In the genomic region with DNA sequence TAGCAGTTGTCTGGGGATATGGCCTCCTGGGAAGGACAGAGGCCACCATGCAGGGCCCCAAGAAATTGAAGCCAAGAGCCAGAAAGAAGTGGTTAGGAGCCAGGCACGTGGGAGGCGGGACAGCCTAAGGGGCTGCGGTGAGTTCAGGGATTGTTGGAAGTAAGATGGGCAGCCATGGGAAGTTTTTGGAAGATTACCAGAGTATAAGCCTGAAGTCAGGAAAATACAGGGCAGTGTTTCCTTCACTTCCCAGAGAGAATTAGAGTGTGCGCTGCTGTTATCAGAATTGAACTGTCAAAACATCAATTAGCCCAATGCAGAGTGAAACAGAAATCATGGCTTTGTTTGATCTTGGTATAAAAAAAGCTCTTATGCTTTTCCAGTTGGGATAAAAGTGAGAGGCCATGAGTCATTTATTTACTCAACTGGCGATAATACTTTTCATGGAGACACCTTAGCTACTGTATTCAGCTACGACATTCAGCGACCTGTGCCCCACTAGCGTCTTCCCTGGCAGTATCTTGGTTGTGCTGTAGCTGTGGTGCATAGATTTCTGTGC, we compare ENCODE assay signal across 1 cellular context.
TF ChIP-seq lines count a peak whose summit lies in the region.

No MANE protein-coding gene starts in this region.

TF ChIP-seq in HepG2, 621 proteins besides CTCF, POLR2A, EP300 and RAD21 (continued from another document and continues in another):
- TF ChIP-seq, protein P1, sequence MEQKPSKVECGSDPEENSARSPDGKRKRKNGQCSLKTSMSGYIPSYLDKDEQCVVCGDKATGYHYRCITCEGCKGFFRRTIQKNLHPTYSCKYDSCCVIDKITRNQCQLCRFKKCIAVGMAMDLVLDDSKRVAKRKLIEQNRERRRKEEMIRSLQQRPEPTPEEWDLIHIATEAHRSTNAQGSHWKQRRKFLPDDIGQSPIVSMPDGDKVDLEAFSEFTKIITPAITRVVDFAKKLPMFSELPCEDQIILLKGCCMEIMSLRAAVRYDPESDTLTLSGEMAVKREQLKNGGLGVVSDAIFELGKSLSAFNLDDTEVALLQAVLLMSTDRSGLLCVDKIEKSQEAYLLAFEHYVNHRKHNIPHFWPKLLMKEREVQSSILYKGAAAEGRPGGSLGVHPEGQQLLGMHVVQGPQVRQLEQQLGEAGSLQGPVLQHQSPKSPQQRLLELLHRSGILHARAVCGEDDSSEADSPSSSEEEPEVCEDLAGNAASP (CRISPR knock-in tag; IDR thresholded peaks at IDR 0.05; ENCODE audit: borderline replicate concordance), result 0 out of 2 replicates have a peak, but pooled peaks have one; percentile 52
- TF ChIP-seq ZSCAN31 (CRISPR knock-in tag; IDR thresholded peaks at IDR 0.05; ENCODE audit: low read depth) (peak; percentile 69; the same call in 1 of the 2 replicates), HOXA5 (CRISPR knock-in tag; IDR thresholded peaks at IDR 0.05) (no peak), HHEX (CRISPR knock-in tag; IDR thresholded peaks at IDR 0.05) (no peak), TFDP1 (CRISPR knock-in tag; IDR thresholded peaks at IDR 0.05; ENCODE audit: borderline replicate concordance) (peak; percentile 46; the same call in 1 of the 2 replicates), SOX13 (IDR thresholded peaks at IDR 0.05) (no peak), SOX13 (CRISPR knock-in tag; conservative IDR thresholded peaks at IDR 0.05 in 1 of 2, IDR thresholded peaks at IDR 0.05 in 1 of 2) (peak in 1 of 2 experiments; percentile 8; a peak in 1 of 4 replicates), MIXL1 (CRISPR knock-in tag; IDR thresholded peaks at IDR 0.05) (peak; percentile 2; the same call in 1 of the 2 replicates), ZNF687 (CRISPR knock-in tag; IDR thresholded peaks at IDR 0.05) (peak; percentile 52), SNAPC5 (CRISPR knock-in tag; IDR thresholded peaks at IDR 0.05; ENCODE audit: borderline replicate concordance) (no peak), ISL2 (CRISPR knock-in tag; IDR thresholded peaks at IDR 0.05) (0 out of 2 replicates have a peak, but pooled peaks have one; percentile 9), TCF7 (IDR thresholded peaks at IDR 0.05; ENCODE audit: low read depth) (peak; percentile 68), GFI1 (CRISPR knock-in tag; IDR thresholded peaks at IDR 0.05; ENCODE audit: borderline replicate concordance) (peak; percentile 90), SP5 (CRISPR knock-in tag; IDR thresholded peaks at IDR 0.05; ENCODE audit: borderline replicate concordance, low read depth) (peak; percentile 40; the same call in 1 of the 2 replicates), TBP (CRISPR knock-in tag; IDR thresholded peaks at IDR 0.05) (no peak), ZNF143 (CRISPR knock-in tag; IDR thresholded peaks at IDR 0.05) (peak; percentile 10; the same call in 1 of the 2 replicates), FOSL1 (CRISPR knock-in tag; IDR thresholded peaks at IDR 0.05; ENCODE audit: borderline replicate concordance) (peak; percentile 70; the same call in 1 of the 2 replicates), BRD4 (CRISPR knock-in tag; IDR thresholded peaks at IDR 0.05) (peak; percentile 78; the same call in 1 of the 2 replicates), ZNF607 (CRISPR knock-in tag; IDR thresholded peaks at IDR 0.05; ENCODE audit: borderline replicate concordance) (no peak), GABPA (IDR thresholded peaks at IDR 0.05; ENCODE audit: low read depth, low read length) (no peak), GABPA (CRISPR knock-in tag; IDR thresholded peaks at IDR 0.05; ENCODE audit: low read depth) (peak; percentile 19; the same call in 1 of the 2 replicates), SIN3B (IDR thresholded peaks at IDR 0.05; ENCODE audit: low read length) (no peak), ZNF326 (CRISPR knock-in tag; IDR thresholded peaks at IDR 0.05; ENCODE audit: borderline replicate concordance) (no peak), MYPOP (CRISPR knock-in tag; IDR thresholded peaks at IDR 0.05) (0 out of 2 replicates have a peak, but pooled peaks have one; percentile 21), ZNF317 (CRISPR knock-in tag; IDR thresholded peaks at IDR 0.05) (peak; percentile 19; the same call in 1 of the 2 replicates)
- TF ChIP-seq, protein P2, sequence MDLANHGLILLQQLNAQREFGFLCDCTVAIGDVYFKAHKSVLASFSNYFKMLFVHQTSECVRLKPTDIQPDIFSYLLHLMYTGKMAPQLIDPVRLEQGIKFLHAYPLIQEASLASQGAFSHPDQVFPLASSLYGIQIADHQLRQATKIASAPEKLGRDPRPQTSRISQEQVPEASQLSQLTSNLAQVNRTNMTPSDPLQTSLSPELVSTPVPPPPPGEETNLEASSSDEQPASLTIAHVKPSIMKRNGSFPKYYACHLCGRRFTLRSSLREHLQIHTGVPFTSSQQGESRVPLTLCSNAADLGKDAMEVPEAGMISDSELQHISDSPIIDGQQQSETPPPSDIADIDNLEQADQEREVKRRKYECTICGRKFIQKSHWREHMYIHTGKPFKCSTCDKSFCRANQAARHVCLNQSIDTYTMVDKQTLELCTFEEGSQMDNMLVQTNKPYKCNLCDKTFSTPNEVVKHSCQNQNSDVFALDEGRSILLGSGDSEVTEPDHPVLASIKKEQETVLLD (CRISPR knock-in tag; IDR thresholded peaks at IDR 0.05; ENCODE audit: low read depth), result no peak
- TF ChIP-seq, protein P3, sequence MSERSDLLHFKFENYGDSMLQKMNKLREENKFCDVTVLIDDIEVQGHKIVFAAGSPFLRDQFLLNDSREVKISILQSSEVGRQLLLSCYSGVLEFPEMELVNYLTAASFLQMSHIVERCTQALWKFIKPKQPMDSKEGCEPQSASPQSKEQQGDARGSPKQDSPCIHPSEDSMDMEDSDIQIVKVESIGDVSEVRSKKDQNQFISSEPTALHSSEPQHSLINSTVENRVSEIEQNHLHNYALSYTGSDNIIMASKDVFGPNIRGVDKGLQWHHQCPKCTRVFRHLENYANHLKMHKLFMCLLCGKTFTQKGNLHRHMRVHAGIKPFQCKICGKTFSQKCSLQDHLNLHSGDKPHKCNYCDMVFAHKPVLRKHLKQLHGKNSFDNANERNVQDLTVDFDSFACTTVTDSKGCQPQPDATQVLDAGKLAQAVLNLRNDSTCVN (CRISPR knock-in tag; IDR thresholded peaks at IDR 0.05; ENCODE audit: borderline replicate concordance), result peak; percentile 60; the same call in 1 of the 2 replicates
- TF ChIP-seq, protein P4, sequence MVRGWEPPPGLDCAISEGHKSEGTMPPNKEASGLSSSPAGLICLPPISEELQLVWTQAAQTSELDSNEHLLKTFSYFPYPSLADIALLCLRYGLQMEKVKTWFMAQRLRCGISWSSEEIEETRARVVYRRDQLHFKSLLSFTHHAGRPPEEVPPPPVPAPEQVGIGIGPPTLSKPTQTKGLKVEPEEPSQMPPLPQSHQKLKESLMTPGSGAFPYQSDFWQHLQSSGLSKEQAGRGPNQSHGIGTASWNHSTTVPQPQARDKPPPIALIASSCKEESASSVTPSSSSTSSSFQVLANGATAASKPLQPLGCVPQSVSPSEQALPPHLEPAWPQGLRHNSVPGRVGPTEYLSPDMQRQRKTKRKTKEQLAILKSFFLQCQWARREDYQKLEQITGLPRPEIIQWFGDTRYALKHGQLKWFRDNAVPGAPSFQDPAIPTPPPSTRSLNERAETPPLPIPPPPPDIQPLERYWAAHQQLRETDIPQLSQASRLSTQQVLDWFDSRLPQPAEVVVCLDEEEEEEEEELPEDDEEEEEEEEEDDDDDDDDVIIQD (CRISPR knock-in tag; IDR thresholded peaks at IDR 0.05; ENCODE audit: low read depth), result no peak
- TF ChIP-seq, protein P5, sequence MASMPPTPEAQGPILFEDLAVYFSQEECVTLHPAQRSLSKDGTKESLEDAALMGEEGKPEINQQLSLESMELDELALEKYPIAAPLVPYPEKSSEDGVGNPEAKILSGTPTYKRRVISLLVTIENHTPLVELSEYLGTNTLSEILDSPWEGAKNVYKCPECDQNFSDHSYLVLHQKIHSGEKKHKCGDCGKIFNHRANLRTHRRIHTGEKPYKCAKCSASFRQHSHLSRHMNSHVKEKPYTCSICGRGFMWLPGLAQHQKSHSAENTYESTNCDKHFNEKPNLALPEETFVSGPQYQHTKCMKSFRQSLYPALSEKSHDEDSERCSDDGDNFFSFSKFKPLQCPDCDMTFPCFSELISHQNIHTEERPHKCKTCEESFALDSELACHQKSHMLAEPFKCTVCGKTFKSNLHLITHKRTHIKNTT (CRISPR knock-in tag; IDR thresholded peaks at IDR 0.05), result no peak
- TF ChIP-seq, protein P6, sequence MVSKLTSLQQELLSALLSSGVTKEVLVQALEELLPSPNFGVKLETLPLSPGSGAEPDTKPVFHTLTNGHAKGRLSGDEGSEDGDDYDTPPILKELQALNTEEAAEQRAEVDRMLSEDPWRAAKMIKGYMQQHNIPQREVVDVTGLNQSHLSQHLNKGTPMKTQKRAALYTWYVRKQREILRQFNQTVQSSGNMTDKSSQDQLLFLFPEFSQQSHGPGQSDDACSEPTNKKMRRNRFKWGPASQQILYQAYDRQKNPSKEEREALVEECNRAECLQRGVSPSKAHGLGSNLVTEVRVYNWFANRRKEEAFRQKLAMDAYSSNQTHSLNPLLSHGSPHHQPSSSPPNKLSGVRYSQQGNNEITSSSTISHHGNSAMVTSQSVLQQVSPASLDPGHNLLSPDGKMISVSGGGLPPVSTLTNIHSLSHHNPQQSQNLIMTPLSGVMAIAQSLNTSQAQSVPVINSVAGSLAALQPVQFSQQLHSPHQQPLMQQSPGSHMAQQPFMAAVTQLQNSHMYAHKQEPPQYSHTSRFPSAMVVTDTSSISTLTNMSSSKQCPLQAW (CRISPR knock-in tag; IDR thresholded peaks at IDR 0.05), result 0 out of 2 replicates have a peak, but pooled peaks have one; percentile 11
- TF ChIP-seq, protein P7, sequence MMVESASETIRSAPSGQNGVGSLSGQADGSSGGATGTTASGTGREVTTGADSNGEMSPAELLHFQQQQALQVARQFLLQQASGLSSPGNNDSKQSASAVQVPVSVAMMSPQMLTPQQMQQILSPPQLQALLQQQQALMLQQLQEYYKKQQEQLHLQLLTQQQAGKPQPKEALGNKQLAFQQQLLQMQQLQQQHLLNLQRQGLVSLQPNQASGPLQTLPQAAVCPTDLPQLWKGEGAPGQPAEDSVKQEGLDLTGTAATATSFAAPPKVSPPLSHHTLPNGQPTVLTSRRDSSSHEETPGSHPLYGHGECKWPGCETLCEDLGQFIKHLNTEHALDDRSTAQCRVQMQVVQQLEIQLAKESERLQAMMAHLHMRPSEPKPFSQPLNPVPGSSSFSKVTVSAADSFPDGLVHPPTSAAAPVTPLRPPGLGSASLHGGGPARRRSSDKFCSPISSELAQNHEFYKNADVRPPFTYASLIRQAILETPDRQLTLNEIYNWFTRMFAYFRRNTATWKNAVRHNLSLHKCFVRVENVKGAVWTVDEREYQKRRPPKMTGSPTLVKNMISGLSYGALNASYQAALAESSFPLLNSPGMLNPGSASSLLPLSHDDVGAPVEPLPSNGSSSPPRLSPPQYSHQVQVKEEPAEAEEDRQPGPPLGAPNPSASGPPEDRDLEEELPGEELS (CRISPR knock-in tag; IDR thresholded peaks at IDR 0.05), result no peak
